In the genomic region with DNA sequence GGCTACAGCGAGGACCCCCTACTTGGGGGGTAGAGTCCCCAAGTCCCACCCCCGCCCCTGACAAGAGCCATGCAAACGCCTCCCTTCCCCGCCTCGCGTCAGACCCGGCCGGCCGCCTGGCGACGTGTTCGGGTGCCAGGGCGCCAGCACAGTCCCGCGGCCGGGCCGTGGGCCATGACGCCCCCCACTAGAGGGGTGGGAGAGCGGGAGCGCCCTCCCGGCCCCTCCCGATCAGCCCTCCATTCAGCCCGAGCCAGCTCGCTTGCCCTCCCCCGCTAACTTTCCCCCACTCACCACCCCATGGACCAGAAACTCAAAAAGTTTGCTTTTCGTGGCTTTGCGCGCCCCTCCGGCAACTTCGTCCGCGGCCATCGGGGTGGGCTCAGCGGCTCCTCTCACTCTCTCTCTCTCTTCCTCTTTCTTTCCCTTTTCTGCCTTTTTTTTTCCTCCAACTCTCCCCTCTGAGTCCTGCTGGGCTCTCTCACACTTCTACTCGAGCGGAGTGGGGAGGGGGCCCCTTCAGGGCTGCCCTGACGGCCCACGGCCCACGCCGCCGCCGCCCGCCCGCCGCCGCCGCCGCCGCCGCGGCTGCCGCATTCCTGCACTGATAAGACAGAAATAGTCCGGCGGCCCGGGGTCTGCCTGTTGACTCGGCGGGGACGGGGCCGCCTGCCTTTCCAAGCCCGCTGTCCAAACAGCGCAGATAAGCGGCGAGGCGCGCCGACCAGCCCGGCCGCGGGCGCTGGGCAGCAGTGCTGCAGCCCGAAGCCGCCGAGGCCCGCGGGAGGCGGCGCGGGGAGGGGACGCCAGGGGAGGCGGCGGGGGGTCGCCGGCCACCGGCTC, we compare ENCODE assay signal across 8 cellular contexts. TPM values are rescaled to one million over a fixed set of nuclear protein-coding genes. Genes with fewer than 3 reads are reported as not detected.
DNase-seq lines count a peak whose midpoint lies in the region; ATAC-seq and TF ChIP-seq lines count a peak whose summit lies in the region.

A gene (minus strand): TSS at position 504 of the 843 bp plus-strand sequence. CDS start 132 bp downstream, at position 372.

- TF ChIP-seq CTCF in cardiac fibroblast (IDR thresholded peaks at IDR 0.05; ENCODE audit: low read depth, low read length) (no peak), gastrocnemius medialis (IDR thresholded peaks at IDR 0.05 in 4 of 5, conservative IDR thresholded peaks at IDR 0.05 in 1 of 5) (peak in 3 of 5 experiments; percentile 6 to 11 (median 11))

- in situ Hi-C loops in gastrocnemius medialis (cut with MboI; ENCODE audit: low sequenced_read_pairs in 4 of 4) = no loop called here

- TF ChIP-seq POLR2A in gastrocnemius medialis (IDR thresholded peaks at IDR 0.05) = no peak

- no peaks in the 10 kb centered on the region for H3K9me3 ChIP-seq in gastrocnemius medialis

- intact Hi-C loops in gastrocnemius medialis (cut with DNase I; ENCODE audit: low total_unique reads) = loop anchor here (5.0 to 10.0 kb wide), 5 partner anchors 166 to 884 kb away; a partner anchor contains a TSS

- H3K27ac ChIP-seq in gastrocnemius medialis = peak within 1 kb of the TSS; percentile 92 to 100 (median 98)

- ATAC-seq in gastrocnemius medialis = peak; percentile 27 to 30
- ATAC-seq in GM21576 (IDR thresholded peaks at IDR 0.05; ENCODE audit: unreplicated experiment) = no peak
- ATAC-seq in GM21786 (IDR thresholded peaks at IDR 0.05; ENCODE audit: unreplicated experiment) = no peak

- H3K4me3 ChIP-seq in cardiac fibroblast (replicated peaks in 1 of 2; ENCODE audit: low read depth in 2 of 2, low read length in 2 of 2) = peak within 1 kb of the TSS; percentile 64 to 79
- peak within 1 kb of the TSS; percentile 68 to 94 (median 85) for H3K4me3 ChIP-seq in gastrocnemius medialis

- DNase-seq in activated CD4-positive, alpha-beta T cell treated with anti-CD3 and anti-CD28 coated beads for 1 hour = peak; percentile 23
- no peak for DNase-seq in activated CD4-positive, alpha-beta T cell treated with anti-CD3 and anti-CD28 coated beads for 48 hours
- DNase-seq in RPMI8226 (peak; percentile 68), cardiac fibroblast (ENCODE audit: low read depth in 2 of 2) (peak; percentile 45 to 77), inferior parietal cortex (ENCODE audit: extremely low spot score) (peak; percentile 62), gastrocnemius medialis (peak in 1 of 2 donors; percentile 67)

- H3K27me3 ChIP-seq in gastrocnemius medialis = no peaks in the 10 kb centered on the region

- H3K4me1 ChIP-seq in gastrocnemius medialis = peaks cover 64 to 78% of the 10 kb centered on the region in 2 donors

- H3K36me3 ChIP-seq in gastrocnemius medialis = no peaks in the 10 kb centered on the region

RNA-seq across cellular contexts. Expression of the gene that starts here (rescaled TPM):
- 100 to 1,000 TPM in 1 of 4 donors, 10 to 100 TPM in 3; 41.8 to 103 (median 75.4) TPM for total RNA-seq in gastrocnemius medialis

Comparison
In these comparisons a context has a peak if more than half of its experiments do, and no peak if none do; other contexts are left out.
1. ATAC-seq: peak in gastrocnemius medialis (2 of 2); none in GM21576 (single experiment) and GM21786 (single experiment).